ENCODE assay signal across 8 cellular contexts in genomic region chr16:46972971-46973456, GRCh38. TPM values are rescaled to one million over a fixed set of nuclear protein-coding genes. Genes with fewer than 3 reads are reported as not detected.
A peak's percentile ranks its signal among the peaks of the same experiment; 100 is the strongest.
DNase-seq lines count a peak whose midpoint lies in the region; ATAC-seq, FAIRE-seq and TF ChIP-seq lines count a peak whose summit lies in the region.

No MANE protein-coding gene starts in this region.

- H3K4me1 ChIP-seq in NT2/D1 (ENCODE audit: insufficient read depth, insufficient read length), result no peaks in the 10 kb centered on the region

- peak overlapping the region; percentile 88 for H3K4me3 ChIP-seq in NT2/D1 (ENCODE audit: insufficient read length, low read depth)

- DNase-seq in NT2/D1 (ENCODE audit: low read depth, low spot score) (no peak), glutamatergic neuron (peak; percentile 61), posterior vena cava (ENCODE audit: low spot score) (peak; percentile 81), cortex of kidney (lab: John Stamatoyannopoulos, UW) (no peak), urothelium cell line (ENCODE audit: low spot score) (no peak)
- peak; percentile 82 for DNase-seq in activated effector memory CD4-positive, alpha-beta T cell treated with anti-CD3 and anti-CD28 coated beads, Interleukin-2, amount 50 U/mL, for 16 hours

- H3K27ac Mint-ChIP-seq in glutamatergic neuron (ENCODE audit: unreplicated experiment), result peak overlapping the region; percentile 96

- TF ChIP-seq CTCF in glutamatergic neuron (IDR thresholded peaks at IDR 0.05; ENCODE audit: partially characterized antibody, unreplicated experiment), result no peak

- peak; percentile 13 for ATAC-seq in GM18499 (IDR thresholded peaks at IDR 0.05; ENCODE audit: insufficient read depth, unreplicated experiment)
- peak; percentile 42 for ATAC-seq in HG02588 (IDR thresholded peaks at IDR 0.05; ENCODE audit: unreplicated experiment)

- peaks cover 29% of the 10 kb centered on the region for H3K4me1 Mint-ChIP-seq in glutamatergic neuron (ENCODE audit: low read depth, unreplicated experiment)

- peak overlapping the region; percentile 98 for H3K9ac ChIP-seq in NT2/D1 (ENCODE audit: insufficient read length, low read depth)

- H3K9me3 ChIP-seq in NT2/D1 (ENCODE audit: insufficient read depth, low read length), result no peaks in the 10 kb centered on the region

- peaks cover 3% of the 10 kb centered on the region for H3K27me3 Mint-ChIP-seq in glutamatergic neuron (ENCODE audit: unreplicated experiment)

- peak overlapping the region; percentile 98 for H3K4me3 Mint-ChIP-seq in glutamatergic neuron (ENCODE audit: unreplicated experiment)

- H3K36me3 ChIP-seq in NT2/D1 (ENCODE audit: insufficient read depth, insufficient read length, low read length), result peaks cover 43% of the 10 kb centered on the region

- no peaks in the 10 kb centered on the region for H3K27me3 ChIP-seq in NT2/D1 (ENCODE audit: insufficient read depth, insufficient read length)

- intact Hi-C loops in posterior vena cava (cut with DNase I), result no loop called here

- no peaks in the 10 kb centered on the region for H3K36me3 Mint-ChIP-seq in glutamatergic neuron (ENCODE audit: unreplicated experiment)

- no peak for FAIRE-seq in urothelium cell line (lab: Jason Lieb, UNC)

- peaks cover 13% of the 10 kb centered on the region for H3K9me3 Mint-ChIP-seq in glutamatergic neuron (ENCODE audit: unreplicated experiment)

RNA-seq across cellular contexts. Expression of gene DNAJA2, which starts 0.5 kb away (rescaled TPM):
- total RNA-seq in glutamatergic neuron (ENCODE audit: unreplicated experiment) (95.8 TPM), posterior vena cava (10 to 100 TPM; 46.9 to 47.8 TPM)

Comparison
In these comparisons a context has a peak if more than half of its experiments do, and no peak if none do; other contexts are left out.
1. DNase-seq: peak in activated effector memory CD4-positive, alpha-beta T cell treated with anti-CD3 and anti-CD28 coated beads, Interleukin-2, amount 50 U/mL, for 16 hours (single experiment), glutamatergic neuron (single experiment) and posterior vena cava (single experiment); none in NT2/D1 (single experiment), cortex of kidney (single experiment) and urothelium cell line (single experiment).